ENCODE assay signal across 8 cellular contexts in the genomic region with DNA sequence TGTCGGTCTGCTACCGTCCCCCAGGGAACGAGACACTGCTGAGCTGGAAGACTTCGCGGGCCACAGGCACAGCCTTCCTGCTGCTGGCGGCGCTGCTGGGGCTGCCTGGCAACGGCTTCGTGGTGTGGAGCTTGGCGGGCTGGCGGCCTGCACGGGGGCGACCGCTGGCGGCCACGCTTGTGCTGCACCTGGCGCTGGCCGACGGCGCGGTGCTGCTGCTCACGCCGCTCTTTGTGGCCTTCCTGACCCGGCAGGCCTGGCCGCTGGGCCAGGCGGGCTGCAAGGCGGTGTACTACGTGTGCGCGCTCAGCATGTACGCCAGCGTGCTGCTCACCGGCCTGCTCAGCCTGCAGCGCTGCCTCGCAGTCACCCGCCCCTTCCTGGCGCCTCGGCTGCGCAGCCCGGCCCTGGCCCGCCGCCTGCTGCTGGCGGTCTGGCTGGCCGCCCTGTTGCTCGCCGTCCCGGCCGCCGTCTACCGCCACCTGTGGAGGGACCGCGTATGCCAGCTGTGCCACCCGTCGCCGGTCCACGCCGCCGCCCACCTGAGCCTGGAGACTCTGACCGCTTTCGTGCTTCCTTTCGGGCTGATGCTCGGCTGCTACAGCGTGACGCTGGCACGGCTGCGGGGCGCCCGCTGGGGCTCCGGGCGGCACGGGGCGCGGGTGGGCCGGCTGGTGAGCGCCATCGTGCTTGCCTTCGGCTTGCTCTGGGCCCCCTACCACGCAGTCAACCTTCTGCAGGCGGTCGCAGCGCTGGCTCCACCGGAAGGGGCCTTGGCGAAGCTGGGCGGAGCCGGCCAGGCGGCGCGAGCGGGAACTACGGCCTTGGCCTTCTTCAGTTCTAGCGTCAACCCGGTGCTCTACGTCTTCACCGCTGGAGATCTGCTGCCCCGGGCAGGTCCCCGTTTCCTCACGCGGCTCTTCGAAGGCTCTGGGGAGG. TPM values are rescaled to one million over a fixed set of nuclear protein-coding genes. Genes with fewer than 3 reads are reported as not detected.
A peak's percentile ranks its signal among the peaks of the same experiment; 100 is the strongest.
DNase-seq lines count a peak whose midpoint lies in the region; ATAC-seq and TF ChIP-seq lines count a peak whose summit lies in the region.

A gene with protein sequence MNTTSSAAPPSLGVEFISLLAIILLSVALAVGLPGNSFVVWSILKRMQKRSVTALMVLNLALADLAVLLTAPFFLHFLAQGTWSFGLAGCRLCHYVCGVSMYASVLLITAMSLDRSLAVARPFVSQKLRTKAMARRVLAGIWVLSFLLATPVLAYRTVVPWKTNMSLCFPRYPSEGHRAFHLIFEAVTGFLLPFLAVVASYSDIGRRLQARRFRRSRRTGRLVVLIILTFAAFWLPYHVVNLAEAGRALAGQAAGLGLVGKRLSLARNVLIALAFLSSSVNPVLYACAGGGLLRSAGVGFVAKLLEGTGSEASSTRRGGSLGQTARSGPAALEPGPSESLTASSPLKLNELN (plus strand): TSS at position 837 of the 939 bp plus-strand sequence. CDS start 4,150 bp downstream, outside the sequence.

- H3K36me3 Mint-ChIP-seq in endothelial cell (ENCODE audit: low read depth, unreplicated experiment), result peaks cover 24% of the 10 kb centered on the region

- peaks cover 5% of the 10 kb centered on the region; the same call in 1 of the 2 replicates for H3F3A ChIP-seq in MM.1S (ENCODE audit: insufficient read depth, low read length)

- TF ChIP-seq CTCF in MM.1S (IDR thresholded peaks at IDR 0.05; ENCODE audit: low read length) (peak; percentile 35), endothelial cell (IDR thresholded peaks at IDR 0.05; ENCODE audit: unreplicated experiment) (peak; percentile 39), testis (IDR thresholded peaks at IDR 0.05) (peak in 1 of 3 experiments; percentile 12)

- no peak for TF ChIP-seq POLR2A in testis (IDR thresholded peaks at IDR 0.05)

- H3K27ac ChIP-seq in MM.1S (ENCODE audit: low read length) (peak within 1 kb of the TSS; percentile 78; the same call in 1 of the 2 replicates), muscle layer of duodenum (ENCODE audit: low read length) (peak within 1 kb of the TSS; percentile 40), testis (peak within 1 kb of the TSS; percentile 57 to 80)

- H3K4me1 Mint-ChIP-seq in endothelial cell (ENCODE audit: unreplicated experiment), result peaks cover 69% of the 10 kb centered on the region

- no peaks in the 10 kb centered on the region for H3K9me3 Mint-ChIP-seq in endothelial cell (ENCODE audit: unreplicated experiment)

- H3K4me1 ChIP-seq in MM.1S (ENCODE audit: low read length) (peaks cover 24% of the 10 kb centered on the region), muscle layer of duodenum (ENCODE audit: control insufficient read depth in 1 of 2, insufficient read depth in 2 of 2, low read length in 2 of 2) (peaks cover 21 to 22% of the 10 kb centered on the region in 2 donors), testis (peaks cover 15% of the 10 kb centered on the region)

- H2AFZ ChIP-seq in MM.1S (ENCODE audit: low read length), result peak within 1 kb of the TSS; percentile 45; the same call in 1 of the 2 replicates

- H3K9me3 ChIP-seq in MM.1S (replicated peaks; ENCODE audit: insufficient read depth, low read length) (no peaks in the 10 kb centered on the region), muscle layer of duodenum (ENCODE audit: control insufficient read depth in 1 of 2, low read length in 2 of 2) (no peaks in the 10 kb centered on the region), testis (no peaks in the 10 kb centered on the region)

- H3K4me3 Mint-ChIP-seq in endothelial cell (ENCODE audit: unreplicated experiment), result peak within 1 kb of the TSS; percentile 81

- peak within 1 kb of the TSS; percentile 86 for H3K4me2 ChIP-seq in MM.1S (ENCODE audit: low read depth, low read length)

- DNase-seq in EL (peak; percentile 77), MM.1S (peak; percentile 61), endothelial cell (ENCODE audit: low spot score) (peak; percentile 78), testis (peak; percentile 71), foreskin melanocyte (no peak)
- peak; percentile 89 for DNase-seq in activated CD8-positive, alpha-beta memory T cell treated with anti-CD3 and anti-CD28 coated beads for 24 hours

- H3K27me3 ChIP-seq in MM.1S (replicated peaks; ENCODE audit: insufficient read depth, low read length) (no peaks in the 10 kb centered on the region), muscle layer of duodenum (ENCODE audit: low read depth, low read length) (no peaks in the 10 kb centered on the region), testis (no peaks in the 10 kb centered on the region)

- H3K36me3 ChIP-seq in MM.1S (replicated peaks; ENCODE audit: insufficient read depth, low read length), result no peaks in the 10 kb centered on the region
- H3K36me3 ChIP-seq in muscle layer of duodenum (ENCODE audit: control insufficient read depth in 1 of 2, insufficient read depth in 2 of 2, low read length in 2 of 2), result peaks cover 11 to 16% of the 10 kb centered on the region in 2 donors
- no peaks in the 10 kb centered on the region for H3K36me3 ChIP-seq in testis (ENCODE audit: low read depth, missing control alignments)

- H3K79me2 ChIP-seq in MM.1S (ENCODE audit: low read length), result peaks cover 19% of the 10 kb centered on the region; the same call in 1 of the 2 replicates

- no peaks in the 10 kb centered on the region for H4K20me1 ChIP-seq in MM.1S (ENCODE audit: insufficient read depth, low read length)

- intact Hi-C loops in testis (cut with DNase I; ENCODE audit: low total_unique reads), result no loop called here

- WGBS in testis, 2 donors, result 27% methylated on average over 70 of the region's 99 CpGs; no CpG with 5 or more reads in 1 of the 2 donors

- ATAC-seq in GM21529 (IDR thresholded peaks at IDR 0.05; ENCODE audit: unreplicated experiment), result peak; percentile 58

- peaks cover 24% of the 10 kb centered on the region for H3K27me3 Mint-ChIP-seq in endothelial cell (ENCODE audit: unreplicated experiment)

- H3K4me3 ChIP-seq in MM.1S (ENCODE audit: low read length) (peak within 1 kb of the TSS; percentile 61), muscle layer of duodenum (ENCODE audit: low read depth in 1 of 2, low read length in 2 of 2) (peak within 1 kb of the TSS; percentile 55 to 71), testis (peak within 1 kb of the TSS; percentile 55 to 65)

- no peaks in the 10 kb centered on the region for H3K9me2 ChIP-seq in MM.1S (replicated peaks; ENCODE audit: insufficient read depth, low read length)

- H3K27ac Mint-ChIP-seq in endothelial cell (ENCODE audit: unreplicated experiment), result peak within 1 kb of the TSS; percentile 74

- peak within 1 kb of the TSS; percentile 76 for H3K9ac ChIP-seq in MM.1S (ENCODE audit: low read length)

RNA-seq across cellular contexts. Expression of the gene that starts here (rescaled TPM):
- total RNA-seq in endothelial cell (ENCODE audit: unreplicated experiment) (9.5 TPM), testis (10 to 100 TPM; 10.3 to 10.9 TPM)
- polyA plus RNA-seq in testis (ENCODE audit: insufficient read depth, low read depth, low replicate concordance), result 5.5 TPM
